8 cellular contexts compared by ENCODE assay signal in genomic region chr5:176533894-176534611, GRCh38. TPM values are rescaled to one million over a fixed set of nuclear protein-coding genes. Genes with fewer than 3 reads are reported as not detected.
A peak's percentile ranks its signal among the peaks of the same experiment; 100 is the strongest.
DNase-seq lines count a peak whose midpoint lies in the region; ATAC-seq and TF ChIP-seq lines count a peak whose summit lies in the region.

No MANE protein-coding gene starts in this region.

- peaks cover 59% of the 10 kb centered on the region for H3K4me1 Mint-ChIP-seq in activated T-cell treated with anti-CD3 and anti-CD28 coated beads, Interleukin-2, amount 50 U/mL, for 72 hours (ENCODE audit: low read depth)

- no peak for ATAC-seq in activated T-cell treated with anti-CD3 and anti-CD28 coated beads, Interleukin-2, amount 50 U/mL, for 72 hours (replicated peaks in 1 of 2)
- ATAC-seq in heart right ventricle: no peak
- no peak for ATAC-seq in GM21528 (IDR thresholded peaks at IDR 0.05; ENCODE audit: low FRiP score, unreplicated experiment)

- H3K9me3 ChIP-seq in KOPT-K1 (ENCODE audit: insufficient read depth, low read length, poor library complexity, severe bottlenecking): peaks cover 24% of the 10 kb centered on the region
- H3K9me3 ChIP-seq in heart right ventricle: no peaks in the 10 kb centered on the region
- no peaks in the 10 kb centered on the region for H3K9me3 ChIP-seq in spleen

- H3K36me3 Mint-ChIP-seq in activated T-cell treated with anti-CD3 and anti-CD28 coated beads, Interleukin-2, amount 50 U/mL, for 72 hours (ENCODE audit: insufficient read depth in 2 of 2): peaks cover 6% of the 10 kb centered on the region in 2 donors

- peak overlapping the region in 6 of 10 donors; percentile 14 to 89 (median 82) for H3K4me3 ChIP-seq in heart right ventricle
- peak overlapping the region; percentile 3 to 99 (median 95) for H3K4me3 ChIP-seq in spleen

- no peaks in the 10 kb centered on the region for H3K27me3 ChIP-seq in heart right ventricle
- H3K27me3 ChIP-seq in spleen (replicated peaks in 1 of 7): no peaks in the 10 kb centered on the region

- WGBS in heart right ventricle, 2 donors: 7% methylated on average over 10 of the region's 10 CpGs
- WGBS in spleen, 5 donors: 0 to 6% (median 3%) methylated on average over 8 to 10 of the region's 10 CpGs

- H3K27ac Mint-ChIP-seq in activated T-cell treated with anti-CD3 and anti-CD28 coated beads, Interleukin-2, amount 50 U/mL, for 72 hours: peak overlapping the region; percentile 93

- TF ChIP-seq CTCF in C4-2B (conservative IDR thresholded peaks at IDR 0.05): no peak
- TF ChIP-seq CTCF in heart right ventricle (IDR thresholded peaks at IDR 0.05): peak in 2 of 9 donors; percentile 6 to 10
- TF ChIP-seq CTCF in spleen (IDR thresholded peaks at IDR 0.05 in 8 of 11, conservative IDR thresholded peaks at IDR 0.05 in 3 of 11): peak in 2 of 11 experiments; percentile 10 to 26

- TF ChIP-seq POLR2A in spleen (IDR thresholded peaks at IDR 0.05): no peak

- no peaks in the 10 kb centered on the region for H3K9me3 Mint-ChIP-seq in activated T-cell treated with anti-CD3 and anti-CD28 coated beads, Interleukin-2, amount 50 U/mL, for 72 hours

- H3K36me3 ChIP-seq in KOPT-K1 (ENCODE audit: insufficient read depth, low read length) (peaks cover 37% of the 10 kb centered on the region), heart right ventricle (peaks cover 0 to 31% (median 15%) of the 10 kb centered on the region in 9 donors), spleen (peaks cover 0 to 54% (median 27%) of the 10 kb centered on the region in 6 donors)

- H3K27ac ChIP-seq in C4-2B (peak overlapping the region; percentile 97), KOPT-K1 (ENCODE audit: low read depth, low read length, poor library complexity, severe bottlenecking) (peak overlapping the region; percentile 95), heart right ventricle (peak overlapping the region in 9 of 10 donors; percentile 94 to 100 (median 97)), spleen (peak overlapping the region; percentile 94 to 100 (median 99))

- H3K4me1 ChIP-seq in heart right ventricle (peaks cover 26 to 79% (median 70%) of the 10 kb centered on the region in 9 donors), spleen (peaks cover 62 to 86% (median 83%) of the 10 kb centered on the region in 6 donors)

- H3K27me3 Mint-ChIP-seq in activated T-cell treated with anti-CD3 and anti-CD28 coated beads, Interleukin-2, amount 50 U/mL, for 72 hours (ENCODE audit: low read depth): no peaks in the 10 kb centered on the region

- intact Hi-C loops in heart right ventricle (cut with DNase I) (loop anchor here in 5 of 10 donors (10.0 kb wide), 2 partner anchors 119 to 149 kb away; partner anchors contain the start of genes CLTB (in 5 of the 5), HIGD2A (in 1 of the 5) and NOP16 (in 1 of the 5)), spleen (cut with DNase I; ENCODE audit: low total_unique reads) (loop anchor here (10.0 kb wide), 1 partner anchor 89 kb away; the partner anchor contains the start of gene FAF2)

- H3K4me3 Mint-ChIP-seq in activated T-cell treated with anti-CD3 and anti-CD28 coated beads, Interleukin-2, amount 50 U/mL, for 72 hours: peak overlapping the region; percentile 81 to 99

- DNase-seq in activated T-cell treated with anti-CD3 and anti-CD28 coated beads, Interleukin-2, amount 50 U/mL, for 72 hours: peak; percentile 48 to 58
- DNase-seq in heart right ventricle (peak in 1 of 2 donors; percentile 34), spleen (peak; percentile 90), hepatic stellate cell (ENCODE audit: low spot score) (no peak), DMS153 treated with DMSO at 0.1 percent for 48 hours (lab: John Stamatoyannopoulos, UW; ENCODE audit: unreplicated experiment) (no peak)

RNA-seq across cellular contexts. Expression of gene RNF44, which starts 3.1 kb away (rescaled TPM):
- total RNA-seq in activated T-cell treated with anti-CD3 and anti-CD28 coated beads, Interleukin-2, amount 50 U/mL, for 72 hours: 10 to 100 TPM; 93.0 to 93.6 TPM
- total RNA-seq in heart right ventricle: 10 to 100 TPM; 18.1 to 31.1 (median 21.5) TPM
- 10 to 100 TPM in 1 of 2 donors, 1 to 10 TPM in 1; 7.9 to 21.9 TPM for polyA plus RNA-seq in heart right ventricle
- 100 to 1,000 TPM in 6 of 7 donors, 10 to 100 TPM in 1; 75.1 to 143 (median 121) TPM for total RNA-seq in spleen
- 10 to 100 TPM; 28.0 to 82.1 (median 44.4) TPM for polyA plus RNA-seq in spleen

RNA-seq across cellular contexts. Expression of gene CDHR2, which starts 15.1 kb away (rescaled TPM):
- under 1 TPM; 0.67 to 0.81 TPM for total RNA-seq in activated T-cell treated with anti-CD3 and anti-CD28 coated beads, Interleukin-2, amount 50 U/mL, for 72 hours
- total RNA-seq in heart right ventricle (under 1 TPM in 2 of 10 donors, not detected in 8; 0.19 to 0.22 TPM), spleen (1 to 10 TPM in 1 of 7 donors, under 1 TPM in 4, not detected in 2; 0.17 to 1.4 (median 0.54) TPM)
- polyA plus RNA-seq in heart right ventricle (under 1 TPM in 1 of 2 donors, not detected in 1; 0.03 TPM), spleen (under 1 TPM; 0.02 to 0.26 (median 0.10) TPM)

Comparison
In these comparisons a context has a peak if more than half of its experiments do, and no peak if none do; other contexts are left out.
1. DNase-seq: peak in activated T-cell treated with anti-CD3 and anti-CD28 coated beads, Interleukin-2, amount 50 U/mL, for 72 hours (2 of 2) and spleen (single experiment); none in hepatic stellate cell (single experiment) and DMS153 treated with DMSO at 0.1 percent for 48 hours (single experiment).
2. Peak in every context shown above with its lines, with median percentiles within 50 percentile points of each other: H3K27ac ChIP-seq.